In the genomic region with DNA sequence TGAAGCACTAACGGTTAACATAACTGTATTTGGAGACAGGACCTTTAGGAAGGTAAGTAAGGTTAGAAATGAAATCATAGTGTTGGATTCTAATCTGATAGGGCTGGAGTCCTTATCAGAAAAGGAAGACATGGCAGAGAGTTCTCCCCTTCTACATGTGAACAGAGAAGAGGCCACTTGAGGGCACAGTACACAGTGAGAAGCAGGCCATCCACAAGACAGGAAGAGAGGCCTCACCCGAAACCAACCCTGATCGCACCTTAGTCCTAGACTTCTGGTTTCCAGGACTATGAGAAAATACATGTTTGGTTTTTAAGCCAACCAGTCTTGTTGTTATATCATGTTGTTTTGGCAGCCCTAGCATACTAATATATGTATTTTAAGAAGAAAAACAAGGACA, we compare ENCODE assay signal across 21 cellular contexts.
DNase-seq lines count a peak whose midpoint lies in the region; ATAC-seq, FAIRE-seq and TF ChIP-seq lines count a peak whose summit lies in the region.
"Had no signal": no experiment of that assay in that cellular context is flagged by ENCODE, and none has a peak within 500 bp of the region (broad histone marks: within the 10 kb centered on the region; RNA-seq: fewer than 3 reads in every experiment).

No MANE protein-coding gene starts in this region.

- intact Hi-C loops in GM12878 (cut with micrococcal nuclease; ENCODE audit: unreplicated experiment), result no loop called here

- CTCF ChIA-PET in GM12878 (lab: Yijun Ruan, JAX), result no interaction called here

- no peak for FAIRE-seq in GM12878 (lab: Jason Lieb, UNC)
- FAIRE-seq: astrocyte, endometrium, GM19239 had no signal

- H3K4me3 ChIP-seq in GM12878, result no peak overlapping the region
- H3K4me3 ChIP-seq: mucosa of descending colon had no signal

- no peak overlapping the region for H3K27ac ChIP-seq in GM12878 (ENCODE audit: control insufficient read depth, insufficient read depth)
- H3K27ac ChIP-seq: foreskin keratinocyte, HL-60 had no signal

- peak; percentile 44; the same call in 1 of the 2 replicates for TF ChIP-seq RAD21 in GM12878 (IDR thresholded peaks at IDR 0.05; ENCODE audit: insufficient read depth, low read depth, low read length)

- TF ChIP-seq EP300 in GM12878 (IDR thresholded peaks at IDR 0.05; ENCODE audit: borderline replicate concordance in 1 of 2, control insufficient read depth in 1 of 2, low read depth in 2 of 2, low read length in 2 of 2), result no peak

- no peak overlapping the region for H3K4me2 ChIP-seq in GM12878 (ENCODE audit: control insufficient read depth, insufficient read depth)

- H3K9me3 ChIP-seq in GM12878 (replicated peaks; ENCODE audit: control insufficient read depth, insufficient read depth, low read length), result no peaks in the 10 kb centered on the region
- H3K9me3 ChIP-seq: mucosa of descending colon had no signal

- no peaks in the 10 kb centered on the region for H3K79me2 ChIP-seq in GM12878 (ENCODE audit: control insufficient read depth, insufficient read depth, low read length)

- no peak overlapping the region for H3K9ac ChIP-seq in GM12878 (ENCODE audit: control insufficient read depth, insufficient read depth, low read length)

- no TSS peak for BruUV-seq in GM12878 (replicated peaks; lab: Mats Ljungman, UMichigan)

- no peak for TF ChIP-seq POLR2A in GM12878 (IDR thresholded peaks at IDR 0.05; ENCODE audit: low read depth, low read length)

- no peaks in the 10 kb centered on the region; a peak in 1 of 4 replicates for H3K27me3 ChIP-seq in GM12878 (replicated peaks in 1 of 2; ENCODE audit: control insufficient read depth in 2 of 2, insufficient read depth in 2 of 2, low read length in 1 of 2)
- H3K27me3 ChIP-seq: foreskin keratinocyte had no signal

- RAD21 ChIA-PET in GM12878 (lab: Charles Lee; ENCODE audit: unreplicated experiment), result no interaction called here

- peak in 1 of 3 experiments; percentile 29; a peak in 2 of 6 replicates for TF ChIP-seq CTCF in GM12878 (IDR thresholded peaks at IDR 0.05 in 2 of 3, conservative IDR thresholded peaks at IDR 0.05 in 1 of 3; ENCODE audit: control insufficient read depth in 2 of 3, extremely low read depth in 1 of 3, insufficient read depth in 1 of 3, low read depth in 3 of 3, low read length in 3 of 3)

- in situ Hi-C loops in GM12878 (cut with MboI), result no loop called here

- peak; percentile 98 for ATAC-seq in GM18498 (IDR thresholded peaks at IDR 0.05; ENCODE audit: unreplicated experiment)
- peak; percentile 85 for ATAC-seq in GM21529 (IDR thresholded peaks at IDR 0.05; ENCODE audit: unreplicated experiment)
- ATAC-seq in HG03280 (IDR thresholded peaks at IDR 0.05; ENCODE audit: unreplicated experiment), result peak; percentile 71
- ATAC-seq in GM12878, result peak; percentile 85
- ATAC-seq in HG02870 (IDR thresholded peaks at IDR 0.05; ENCODE audit: unreplicated experiment), result no peak
- ATAC-seq: activated CD4-positive, CD25-positive, alpha-beta regulatory T cell treated with anti-CD3 and anti-CD28 coated beads, Interleukin-2, amount 50 U/mL, for 24 hours; foreskin keratinocyte; left cardiac atrium; mucosa of descending colon had no signal

- no peak overlapping the region for H2AFZ ChIP-seq in GM12878 (ENCODE audit: control insufficient read depth, low read depth, low read length)

- WGBS in GM12878 (ENCODE audit: insufficient coverage, insufficient replicate concordance, low lambda C conversion rate, missing lambda C conversion rate), result 29% methylated on average over 3 of the region's 3 CpGs

- no peaks in the 10 kb centered on the region for H3K4me1 ChIP-seq in GM12878 (ENCODE audit: control insufficient read depth, insufficient read depth, low read length)
- H3K4me1 ChIP-seq: foreskin keratinocyte had no signal

- H4K20me1 ChIP-seq in GM12878 (ENCODE audit: control insufficient read depth, insufficient read depth), result no peaks in the 10 kb centered on the region

- DNase-seq in GM12878 (ENCODE audit: low read depth, low spot score) (no peak), pons (ENCODE audit: low spot score) (no peak), T-helper 1 cell (no peak), NCI-H774 (lab: John Stamatoyannopoulos, UW) (no peak)
- DNase-seq: activated gamma-delta T cell treated with Interleukin-2 at 50 U/mL for 16 hours, EL, foreskin keratinocyte, left cardiac atrium, mucosa of descending colon, NCI-H1417, occipital lobe, SIG-M5 had no signal

- H3K36me3 ChIP-seq in GM12878 (ENCODE audit: control insufficient read depth in 2 of 2, insufficient read depth in 2 of 2, low read length in 1 of 2), result no peaks in the 10 kb centered on the region

- POLR2A ChIA-PET in GM12878 (lab: Charles Lee), result no interaction called here

- SMC1A ChIA-PET in GM12878 (lab: Charles Lee; ENCODE audit: uncharacterized antibody, unreplicated experiment), result interaction anchor here (0.6 to 1.2 kb wide), 3 partner anchors 19 to 139 kb away, joined by 3 to 4 read pairs (median 3); no protein-coding TSS in a partner anchor

TF ChIP-seq in GM12878, 131 proteins besides CTCF, POLR2A, EP300 and RAD21:
- TF ChIP-seq BACH1 (IDR thresholded peaks at IDR 0.05; ENCODE audit: borderline replicate concordance) (no peak), SMC3 (IDR thresholded peaks at IDR 0.05; ENCODE audit: borderline replicate concordance, low read length) (0 out of 2 replicates have a peak, but pooled peaks have one; percentile 15), NFIC (IDR thresholded peaks at IDR 0.05; ENCODE audit: low read depth, low read length) (no peak), CHD4 (IDR thresholded peaks at IDR 0.05) (no peak), CREB1 (IDR thresholded peaks at IDR 0.05; ENCODE audit: low read depth) (no peak)
